Comparison of ENCODE assay signal across 12 cellular contexts in genomic region chr22:35401863-35402262, GRCh38.
DNase-seq lines count a peak whose midpoint lies in the region; TF ChIP-seq lines count a peak whose summit lies in the region.
"Had no signal": no experiment of that assay in that cellular context is flagged by ENCODE, and none has a peak within 500 bp of the region (broad histone marks: within the 10 kb centered on the region; RNA-seq: fewer than 3 reads in every experiment).

No MANE protein-coding gene starts in this region.

- H3K9me3 Mint-ChIP-seq in T-helper 1 cell treated with Interleukin-12 subunit alpha and Interleukin-12 subunit beta and Interleukin-4 antibody, amounts not matched to agents 30 μg/mL and 1 μg/mL, for 36 hours, result no peaks in the 10 kb centered on the region
- no peaks in the 10 kb centered on the region for H3K9me3 Mint-ChIP-seq in activated naive CD8-positive, alpha-beta T cell (ENCODE audit: low read depth)
- H3K9me3 Mint-ChIP-seq in nephron progenitor cell, result no peaks in the 10 kb centered on the region

- peak overlapping the region; percentile 92 for H3K4me3 Mint-ChIP-seq in T-helper 1 cell treated with Interleukin-12 subunit alpha and Interleukin-12 subunit beta and Interleukin-4 antibody, amounts not matched to agents 30 μg/mL and 1 μg/mL, for 36 hours
- peak overlapping the region; percentile 99 for H3K4me3 Mint-ChIP-seq in activated naive CD8-positive, alpha-beta T cell
- peak overlapping the region; percentile 99 for H3K4me3 Mint-ChIP-seq in nephron progenitor cell

- in situ Hi-C loops in ACHN (cut with HindIII; ENCODE audit: low pct_ligation_motif_present, low pct_unique_long_range_greater_than_20kb, low sequenced_read_pairs), result no loop called here

- peaks cover 61% of the 10 kb centered on the region for H3K36me3 ChIP-seq in KOPT-K1 (ENCODE audit: insufficient read depth, low read length)

- H3K27me3 Mint-ChIP-seq in T-helper 1 cell treated with Interleukin-12 subunit alpha and Interleukin-12 subunit beta and Interleukin-4 antibody, amounts not matched to agents 30 μg/mL and 1 μg/mL, for 36 hours (ENCODE audit: low read depth), result no peaks in the 10 kb centered on the region
- H3K27me3 Mint-ChIP-seq in activated naive CD8-positive, alpha-beta T cell, result no peaks in the 10 kb centered on the region
- no peaks in the 10 kb centered on the region for H3K27me3 Mint-ChIP-seq in nephron progenitor cell (ENCODE audit: low read depth, poor library complexity)

- no peaks in the 10 kb centered on the region for H3K9me3 ChIP-seq in KOPT-K1 (ENCODE audit: insufficient read depth, low read length, poor library complexity, severe bottlenecking)

- peak overlapping the region; percentile 84 for H3K27ac Mint-ChIP-seq in T-helper 1 cell treated with Interleukin-12 subunit alpha and Interleukin-12 subunit beta and Interleukin-4 antibody, amounts not matched to agents 30 μg/mL and 1 μg/mL, for 36 hours
- no peak overlapping the region for H3K27ac Mint-ChIP-seq in activated naive CD8-positive, alpha-beta T cell
- H3K27ac Mint-ChIP-seq in nephron progenitor cell, result no peak overlapping the region

- peaks cover 28% of the 10 kb centered on the region for H3K36me3 Mint-ChIP-seq in T-helper 1 cell treated with Interleukin-12 subunit alpha and Interleukin-12 subunit beta and Interleukin-4 antibody, amounts not matched to agents 30 μg/mL and 1 μg/mL, for 36 hours (ENCODE audit: low read depth)
- H3K36me3 Mint-ChIP-seq in activated naive CD8-positive, alpha-beta T cell, result peaks cover 17% of the 10 kb centered on the region
- H3K36me3 Mint-ChIP-seq in nephron progenitor cell (ENCODE audit: low read depth), result peaks cover 38% of the 10 kb centered on the region

- H3K27ac ChIP-seq in KOPT-K1 (ENCODE audit: low read depth, low read length, poor library complexity, severe bottlenecking), result peak overlapping the region; percentile 96
- H3K27ac ChIP-seq: cardiac muscle cell had no signal

- DNase-seq in T-helper 1 cell (no peak), nephron progenitor cell (no peak), MV-4-11 (lab: John Stamatoyannopoulos, UW) (no peak), NCI-H526 treated with DMSO at 0.1 percent for 48 hours (lab: John Stamatoyannopoulos, UW) (no peak), ACHN (no peak)
- DNase-seq: 8988T, HCEC 1CT, Kasumi-1 had no signal

- TF ChIP-seq CTCF in nephron progenitor cell (IDR thresholded peaks at IDR 0.05), result no peak

- peaks cover 27% of the 10 kb centered on the region for H3K4me1 Mint-ChIP-seq in T-helper 1 cell treated with Interleukin-12 subunit alpha and Interleukin-12 subunit beta and Interleukin-4 antibody, amounts not matched to agents 30 μg/mL and 1 μg/mL, for 36 hours (ENCODE audit: low read depth)
- peaks cover 21% of the 10 kb centered on the region for H3K4me1 Mint-ChIP-seq in activated naive CD8-positive, alpha-beta T cell (ENCODE audit: low read depth)
- peaks cover 43% of the 10 kb centered on the region for H3K4me1 Mint-ChIP-seq in nephron progenitor cell
